ENCODE assay signal across 8 cellular contexts in genomic region chr3:101848326-101848725, GRCh38. TPM values are rescaled to one million over a fixed set of nuclear protein-coding genes. Genes with fewer than 3 reads are reported as not detected.
A peak's percentile ranks its signal among the peaks of the same experiment; 100 is the strongest.
DNase-seq lines count a peak whose midpoint lies in the region; ATAC-seq and TF ChIP-seq lines count a peak whose summit lies in the region.

No MANE protein-coding gene starts in this region.

- H3K27ac ChIP-seq in iPS-20b (ENCODE audit: low read length) (peak overlapping the region; percentile 23), skin epidermis (peak overlapping the region; percentile 94 to 100 (median 99))

- no peaks in the 10 kb centered on the region for H3K27me3 Mint-ChIP-seq in WTC11 (ENCODE audit: low read depth)

- H3K9me3 Mint-ChIP-seq in WTC11, result peaks cover 8% of the 10 kb centered on the region

- H3K36me3 Mint-ChIP-seq in WTC11, result peaks cover 23% of the 10 kb centered on the region

- peak overlapping the region; percentile 94; the same call in 1 of the 2 replicates for H3K9ac ChIP-seq in iPS-20b (ENCODE audit: low read depth, low read length)

- DNase-seq in HT-29 (ENCODE audit: low spot score) (peak; percentile 82), WTC11 (ENCODE audit: low spot score) (no peak)
- DNase-seq in central memory CD4-positive, alpha-beta T cell, result no peak
- DNase-seq in stimulated activated naive CD4-positive, alpha-beta T cell treated with Interleukin-2 at 50 U/mL for 16 hours (lab: John Stamatoyannopoulos, UW), result no peak

- CTCF ChIA-PET in WTC11 (lab: Charles Lee), result interaction anchor here (0.6 to 2.7 kb wide), 2 partner anchors 21 to 380 kb away, joined by 3 to 10 read pairs; no protein-coding TSS in a partner anchor

- H3K36me3 ChIP-seq in iPS-20b (ENCODE audit: insufficient read depth, low read depth, low read length), result peaks cover 16% of the 10 kb centered on the region

- H3K4me3 ChIP-seq in iPS-20b (ENCODE audit: low read length) (peak overlapping the region; percentile 98), skin epidermis (peak overlapping the region in 4 of 7 experiments; percentile 85 to 96 (median 88))

- peak overlapping the region; percentile 63 for H3K4me3 Mint-ChIP-seq in WTC11

- POLR2A ChIA-PET in WTC11 (lab: Charles Lee), result interaction anchor here (1.3 to 2.2 kb wide), 4 partner anchors 8 to 381 kb away, joined by 4 to 20 read pairs (median 7); no protein-coding TSS in a partner anchor

- no peak for TF ChIP-seq CTCF in WTC11 (IDR thresholded peaks at IDR 0.05)

- no peaks in the 10 kb centered on the region for H3K9me3 ChIP-seq in iPS-20b (ENCODE audit: insufficient read depth, low read depth, low read length)

- peaks cover 46% of the 10 kb centered on the region for H3K4me1 Mint-ChIP-seq in WTC11

- ATAC-seq in WTC11 (no peak), GM21526 (IDR thresholded peaks at IDR 0.05; ENCODE audit: low FRiP score, unreplicated experiment) (no peak), GM21723 (IDR thresholded peaks at IDR 0.05; ENCODE audit: unreplicated experiment) (no peak)

- H3K27me3 ChIP-seq in iPS-20b (ENCODE audit: insufficient read depth, low read length), result no peaks in the 10 kb centered on the region

- peak overlapping the region; percentile 95 for H3K27ac Mint-ChIP-seq in WTC11

- H3K4me1 ChIP-seq in iPS-20b (ENCODE audit: insufficient read depth, low read length), result peaks cover 21% of the 10 kb centered on the region; the same call in 1 of the 2 replicates

TF ChIP-seq in WTC11, 78 proteins besides CTCF, POLR2A, EP300 and RAD21:
- no peak for TF ChIP-seq OVOL2 (CRISPR knock-in tag; IDR thresholded peaks at IDR 0.05; ENCODE audit: borderline replicate concordance)
- TF ChIP-seq, protein P1, sequence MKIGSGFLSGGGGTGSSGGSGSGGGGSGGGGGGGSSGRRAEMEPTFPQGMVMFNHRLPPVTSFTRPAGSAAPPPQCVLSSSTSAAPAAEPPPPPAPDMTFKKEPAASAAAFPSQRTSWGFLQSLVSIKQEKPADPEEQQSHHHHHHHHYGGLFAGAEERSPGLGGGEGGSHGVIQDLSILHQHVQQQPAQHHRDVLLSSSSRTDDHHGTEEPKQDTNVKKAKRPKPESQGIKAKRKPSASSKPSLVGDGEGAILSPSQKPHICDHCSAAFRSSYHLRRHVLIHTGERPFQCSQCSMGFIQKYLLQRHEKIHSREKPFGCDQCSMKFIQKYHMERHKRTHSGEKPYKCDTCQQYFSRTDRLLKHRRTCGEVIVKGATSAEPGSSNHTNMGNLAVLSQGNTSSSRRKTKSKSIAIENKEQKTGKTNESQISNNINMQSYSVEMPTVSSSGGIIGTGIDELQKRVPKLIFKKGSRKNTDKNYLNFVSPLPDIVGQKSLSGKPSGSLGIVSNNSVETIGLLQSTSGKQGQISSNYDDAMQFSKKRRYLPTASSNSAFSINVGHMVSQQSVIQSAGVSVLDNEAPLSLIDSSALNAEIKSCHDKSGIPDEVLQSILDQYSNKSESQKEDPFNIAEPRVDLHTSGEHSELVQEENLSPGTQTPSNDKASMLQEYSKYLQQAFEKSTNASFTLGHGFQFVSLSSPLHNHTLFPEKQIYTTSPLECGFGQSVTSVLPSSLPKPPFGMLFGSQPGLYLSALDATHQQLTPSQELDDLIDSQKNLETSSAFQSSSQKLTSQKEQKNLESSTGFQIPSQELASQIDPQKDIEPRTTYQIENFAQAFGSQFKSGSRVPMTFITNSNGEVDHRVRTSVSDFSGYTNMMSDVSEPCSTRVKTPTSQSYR (CRISPR knock-in tag; IDR thresholded peaks at IDR 0.05), result no peak
- no peak for TF ChIP-seq JAZF1 (CRISPR knock-in tag; IDR thresholded peaks at IDR 0.05)
- no peak for TF ChIP-seq AR (CRISPR knock-in tag; IDR thresholded peaks at IDR 0.05)
- no peak for TF ChIP-seq ELF4 (CRISPR knock-in tag; IDR thresholded peaks at IDR 0.05; ENCODE audit: low read depth)
- TF ChIP-seq, protein P2, sequence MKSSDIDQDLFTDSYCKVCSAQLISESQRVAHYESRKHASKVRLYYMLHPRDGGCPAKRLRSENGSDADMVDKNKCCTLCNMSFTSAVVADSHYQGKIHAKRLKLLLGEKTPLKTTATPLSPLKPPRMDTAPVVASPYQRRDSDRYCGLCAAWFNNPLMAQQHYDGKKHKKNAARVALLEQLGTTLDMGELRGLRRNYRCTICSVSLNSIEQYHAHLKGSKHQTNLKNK (CRISPR knock-in tag; IDR thresholded peaks at IDR 0.05), result no peak
- TF ChIP-seq ZBTB43 (CRISPR knock-in tag; IDR thresholded peaks at IDR 0.05), result no peak
- no peak for TF ChIP-seq RORB (CRISPR knock-in tag; IDR thresholded peaks at IDR 0.05)
- TF ChIP-seq PREB (CRISPR knock-in tag; IDR thresholded peaks at IDR 0.05; ENCODE audit: borderline replicate concordance), result no peak
- TF ChIP-seq NFYB (CRISPR knock-in tag; conservative IDR thresholded peaks at IDR 0.05; ENCODE audit: low read depth), result no peak
- no peak for TF ChIP-seq ZNF532 (CRISPR knock-in tag; IDR thresholded peaks at IDR 0.05; ENCODE audit: borderline replicate concordance)
- no peak for TF ChIP-seq ZBTB21 (CRISPR knock-in tag; IDR thresholded peaks at IDR 0.05; ENCODE audit: borderline replicate concordance)

RNA-seq across cellular contexts. Expression of gene NFKBIZ, which starts 1.0 kb away (rescaled TPM):
- total RNA-seq in HT-29 (2014; rRNA removed; shearing (Covaris generic)), result 51.0 and 53.2 TPM in 2 replicates
- total RNA-seq in WTC11 (2021), result 15.1 to 17.9 TPM (median 16.9 TPM) in 3 replicates
